ENCODE assay signal across 9 cellular contexts in the genomic region with DNA sequence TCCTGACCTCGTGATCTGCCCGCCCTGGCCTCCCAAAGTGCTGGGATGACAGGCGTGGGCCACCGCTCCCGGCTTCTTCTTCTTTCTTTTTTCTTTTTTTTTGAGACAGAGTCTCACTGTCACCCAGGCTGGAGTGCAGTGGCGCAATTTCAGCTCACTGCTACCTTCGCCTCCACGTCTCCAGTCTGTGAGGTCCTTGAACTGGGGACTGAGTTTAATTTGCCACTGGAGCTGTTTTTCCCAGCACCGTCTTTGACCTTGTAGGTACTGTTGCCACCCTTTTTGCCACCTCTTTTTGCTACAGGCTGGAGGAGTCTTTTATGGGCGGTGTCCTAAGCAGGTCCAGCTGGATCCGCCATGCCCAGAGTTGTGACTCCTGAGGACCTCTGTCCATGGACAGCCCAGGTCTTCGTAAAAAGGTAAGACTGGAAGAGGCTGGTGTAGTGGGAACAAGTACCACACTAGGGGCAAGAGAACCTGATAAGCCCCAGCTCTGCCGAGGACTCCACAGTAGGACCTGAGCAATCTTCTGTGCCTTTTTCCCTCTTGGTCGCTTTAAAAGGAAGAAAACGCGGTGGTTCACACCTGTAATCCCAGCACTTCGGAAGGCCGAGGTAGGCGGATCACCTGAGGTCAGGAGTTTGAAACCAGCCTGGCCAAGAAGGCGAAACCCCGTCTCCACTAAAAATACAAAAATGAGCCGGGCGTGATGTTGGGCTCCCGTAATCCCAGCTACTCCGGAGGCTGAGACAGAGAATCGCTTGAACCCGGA. TPM values are rescaled to one million over a fixed set of nuclear protein-coding genes. Genes with fewer than 3 reads are reported as not detected.
DNase-seq lines count a peak whose midpoint lies in the region; ATAC-seq, FAIRE-seq and TF ChIP-seq lines count a peak whose summit lies in the region.
"Had no signal": no experiment of that assay in that cellular context is flagged by ENCODE, and none has a peak within 500 bp of the region (broad histone marks: within the 10 kb centered on the region; RNA-seq: fewer than 3 reads in every experiment).

No MANE protein-coding gene starts in this region.

- no peak overlapping the region for H3K18ac ChIP-seq in trophoblast cell (ENCODE audit: low read length)

- peak overlapping the region; percentile 81 for H4K8ac ChIP-seq in trophoblast cell (ENCODE audit: low read depth, low read length)

- peaks cover 3% of the 10 kb centered on the region for H3K79me2 ChIP-seq in trophoblast cell (ENCODE audit: control insufficient read depth, insufficient read depth, low read length, poor library complexity)

- H3K14ac ChIP-seq in trophoblast cell (ENCODE audit: low read length): peak overlapping the region; percentile 29

- WGBS in esophagus, 2 donors: 26 to 32% methylated on average over 27 of the region's 27 CpGs
- WGBS in trophoblast cell (ENCODE audit: extremely low coverage, insufficient coverage, insufficient read length): no CpG with 5 or more reads among the region's 27 CpGs

- peaks cover 25% of the 10 kb centered on the region for H3K79me1 ChIP-seq in trophoblast cell (ENCODE audit: low read length)

- H2AFZ ChIP-seq in trophoblast cell (ENCODE audit: insufficient read depth, low read length, poor library complexity): peak overlapping the region; percentile 30

- H3K36me3 ChIP-seq in CD4-positive, CD25-positive, alpha-beta regulatory T cell (ENCODE audit: control insufficient read depth, insufficient read depth, low read length): no peaks in the 10 kb centered on the region
- H3K36me3 ChIP-seq in esophagus (ENCODE audit: control insufficient read depth in 2 of 2, insufficient read depth in 2 of 2, low read length in 1 of 2) (no peaks in the 10 kb centered on the region), trophoblast cell (ENCODE audit: control insufficient read depth in 1 of 2, insufficient read depth in 2 of 2, low read length in 2 of 2) (no peaks in the 10 kb centered on the region)

- peaks cover 0 to 13% (median 0%) of the 10 kb centered on the region in 4 donors for H3K4me1 Mint-ChIP-seq in CD4-positive, CD25-positive, alpha-beta regulatory T cell
- H3K4me1 Mint-ChIP-seq: nephron had no signal

- H2AK5ac ChIP-seq in trophoblast cell (ENCODE audit: low read length): no peak overlapping the region

- H3K9ac ChIP-seq in trophoblast cell (ENCODE audit: low read length): no peak overlapping the region

- H3K27ac ChIP-seq in CD4-positive, CD25-positive, alpha-beta regulatory T cell (ENCODE audit: insufficient read depth, low read length, poor library complexity, severe bottlenecking): peak overlapping the region; percentile 99
- peak overlapping the region; percentile 85 to 95 for H3K27ac ChIP-seq in esophagus (ENCODE audit: low read depth in 2 of 2, low read length in 1 of 2)
- peak overlapping the region; percentile 57 for H3K27ac ChIP-seq in trophoblast cell (ENCODE audit: low read depth, low read length)

- peaks cover 20% of the 10 kb centered on the region for H3K4me1 ChIP-seq in CD4-positive, CD25-positive, alpha-beta regulatory T cell (ENCODE audit: control insufficient read depth, insufficient read depth, low read length, poor library complexity, severe bottlenecking)
- H3K4me1 ChIP-seq in esophagus (ENCODE audit: control insufficient read depth in 2 of 2, insufficient read depth in 2 of 2, low read length in 1 of 2): peaks cover 0 to 2% of the 10 kb centered on the region in 2 donors
- peaks cover 8 to 15% of the 10 kb centered on the region in 2 experiments for H3K4me1 ChIP-seq in trophoblast cell (ENCODE audit: control insufficient read depth in 1 of 2, insufficient read depth in 2 of 2, low read length in 2 of 2)

- no peak for FAIRE-seq in HTR-8/SVneo (lab: Jason Lieb, UNC)

- peak overlapping the region; percentile 23 for H3K4ac ChIP-seq in trophoblast cell (ENCODE audit: low read depth, low read length)

- DNase-seq in CD4-positive, CD25-positive, alpha-beta regulatory T cell: peak in 2 of 3 donors; percentile 7 to 10
- DNase-seq in LNCaP clone FGC (ENCODE audit: low read depth): no peak
- DNase-seq in activated CD4-positive, alpha-beta T cell treated with anti-CD3 and anti-CD28 coated beads, Interleukin-2, amount 50 U/mL, for 24 hours (ENCODE audit: low read depth in 1 of 2, low spot score in 1 of 2): peak; percentile 10 to 17
- peak; percentile 51 to 64 for DNase-seq in trophoblast cell
- DNase-seq in HTR-8/SVneo (ENCODE audit: insufficient read length, low spot score): no peak
- DNase-seq in DMS79 treated with DMSO at 0.1 percent for 48 hours (lab: John Stamatoyannopoulos, UW): no peak

- H3K27me3 Mint-ChIP-seq in CD4-positive, CD25-positive, alpha-beta regulatory T cell: no peaks in the 10 kb centered on the region

- peak overlapping the region; percentile 0 for H4K12ac ChIP-seq in trophoblast cell (ENCODE audit: low read depth, low read length)

- no peak for TF ChIP-seq CTCF in LNCaP clone FGC (IDR thresholded peaks at IDR 0.05; ENCODE audit: control insufficient read depth, extremely low read depth, insufficient read depth)

- H2BK5ac ChIP-seq in trophoblast cell (ENCODE audit: low read depth, low read length, poor library complexity): peak overlapping the region; percentile 13

- peak overlapping the region; percentile 34 for H3K4me2 ChIP-seq in trophoblast cell (ENCODE audit: low read length)

- H3K27ac Mint-ChIP-seq in CD4-positive, CD25-positive, alpha-beta regulatory T cell: peak overlapping the region in 2 of 3 donors; percentile 51 to 92

- no peak overlapping the region for H3K23ac ChIP-seq in trophoblast cell (ENCODE audit: low read length)

- H3K9me3 Mint-ChIP-seq in CD4-positive, CD25-positive, alpha-beta regulatory T cell: no peaks in the 10 kb centered on the region
- H3K9me3 Mint-ChIP-seq: nephron had no signal

- peak overlapping the region; percentile 71 for H2BK120ac ChIP-seq in trophoblast cell (ENCODE audit: insufficient read depth, low read length, poor library complexity)

- H2BK12ac ChIP-seq in trophoblast cell (ENCODE audit: low read length): peak overlapping the region; percentile 25

- H3K4me3 ChIP-seq in CD4-positive, CD25-positive, alpha-beta regulatory T cell (ENCODE audit: low read depth, low read length): peak overlapping the region; percentile 91
- H3K4me3 ChIP-seq in LNCaP clone FGC (ENCODE audit: low read depth, low read length): peak overlapping the region; percentile 67
- peak overlapping the region; percentile 23 to 29 for H3K4me3 ChIP-seq in esophagus (ENCODE audit: low read depth in 1 of 2, low read length in 2 of 2)
- no peak overlapping the region for H3K4me3 ChIP-seq in trophoblast cell (ENCODE audit: low read depth, low read length)

- no peak for ATAC-seq in CD4-positive, CD25-positive, alpha-beta regulatory T cell (ENCODE audit: low read depth in 2 of 2)
- no peak for ATAC-seq in HG02852 (IDR thresholded peaks at IDR 0.05; ENCODE audit: unreplicated experiment)

- H3K27me3 ChIP-seq in CD4-positive, CD25-positive, alpha-beta regulatory T cell (ENCODE audit: control insufficient read depth, insufficient read depth, low read length): no peaks in the 10 kb centered on the region
- H3K27me3 ChIP-seq in esophagus (ENCODE audit: control insufficient read depth in 1 of 2, insufficient read depth in 2 of 2, low read length in 2 of 2) (no peaks in the 10 kb centered on the region), trophoblast cell (ENCODE audit: insufficient read depth, low read length) (no peaks in the 10 kb centered on the region)

- H4K91ac ChIP-seq in trophoblast cell (ENCODE audit: low read depth, low read length): peak overlapping the region; percentile 65

- H3K9me3 ChIP-seq in CD4-positive, CD25-positive, alpha-beta regulatory T cell (ENCODE audit: control insufficient read depth in 2 of 2, low read length in 2 of 2): no peaks in the 10 kb centered on the region
- H3K9me3 ChIP-seq in esophagus (ENCODE audit: control insufficient read depth in 2 of 2, insufficient read depth in 1 of 2, low read depth in 1 of 2, low read length in 1 of 2) (no peaks in the 10 kb centered on the region), trophoblast cell (ENCODE audit: insufficient read depth, low read depth, low read length) (no peaks in the 10 kb centered on the region)

- H3K4me3 Mint-ChIP-seq in CD4-positive, CD25-positive, alpha-beta regulatory T cell: no peak overlapping the region

- no peaks in the 10 kb centered on the region for H3K36me3 Mint-ChIP-seq in CD4-positive, CD25-positive, alpha-beta regulatory T cell

RNA-seq across cellular contexts. Expression of a gene that starts 1.0 kb away (rescaled TPM):
- 12,754 TPM for total RNA-seq in CD4-positive, CD25-positive, alpha-beta regulatory T cell
- 100 to 1,000 TPM in 1 of 4 donors, 10 to 100 TPM in 1, not detected in 2; 49.3 to 132 TPM for polyA plus RNA-seq in CD4-positive, CD25-positive, alpha-beta regulatory T cell
- not detected for polyA plus RNA-seq in esophagus
- polyA plus RNA-seq in trophoblast cell (2013): not detected in 2 replicates

RNA-seq across cellular contexts. Expression of a gene that starts 2.3 kb away (rescaled TPM):
- 1,793 TPM for total RNA-seq in CD4-positive, CD25-positive, alpha-beta regulatory T cell
- not detected for polyA plus RNA-seq in CD4-positive, CD25-positive, alpha-beta regulatory T cell
- polyA plus RNA-seq in esophagus: not detected
- not detected in 2 replicates for polyA plus RNA-seq in trophoblast cell (2013)

RNA-seq across cellular contexts. Expression of a gene that starts 11.4 kb away (rescaled TPM):
- 0.79 TPM for total RNA-seq in CD4-positive, CD25-positive, alpha-beta regulatory T cell
- polyA plus RNA-seq in CD4-positive, CD25-positive, alpha-beta regulatory T cell: 1 to 10 TPM in 3 of 4 donors, not detected in 1; 1.1 to 2.8 (median 1.2) TPM
- under 1 TPM; 0.47 to 0.55 TPM for polyA plus RNA-seq in esophagus
- 3.2 and 4.4 TPM in 2 replicates for polyA plus RNA-seq in trophoblast cell (2013)

RNA-seq across cellular contexts. Expression of a gene that starts 25.2 kb away (rescaled TPM):
- total RNA-seq in CD4-positive, CD25-positive, alpha-beta regulatory T cell: 205 TPM
- polyA plus RNA-seq in CD4-positive, CD25-positive, alpha-beta regulatory T cell: 10 to 100 TPM; 64.3 to 89.5 (median 73.5) TPM
- polyA plus RNA-seq in esophagus: 10 to 100 TPM; 17.3 to 32.1 TPM
- polyA plus RNA-seq in trophoblast cell (2013): 99.6 and 100 TPM in 2 replicates

RNA-seq across cellular contexts. Expression of a gene that starts 36.9 kb away (rescaled TPM):
- total RNA-seq in CD4-positive, CD25-positive, alpha-beta regulatory T cell: not detected
- polyA plus RNA-seq in CD4-positive, CD25-positive, alpha-beta regulatory T cell: under 1 TPM in 1 of 4 donors, not detected in 3; 0.44 TPM
- polyA plus RNA-seq in esophagus: under 1 TPM; 0.25 to 0.57 TPM
- polyA plus RNA-seq in trophoblast cell (2013): not detected in 2 replicates

Comparison
In these comparisons a context has a peak if more than half of its experiments do, and no peak if none do; other contexts are left out.
1. DNase-seq: peak in CD4-positive, CD25-positive, alpha-beta regulatory T cell (2 of 3), activated CD4-positive, alpha-beta T cell treated with anti-CD3 and anti-CD28 coated beads, Interleukin-2, amount 50 U/mL, for 24 hours (2 of 2) and trophoblast cell (2 of 2); none in LNCaP clone FGC (single experiment), HTR-8/SVneo (single experiment) and DMS79 treated with DMSO at 0.1 percent for 48 hours (single experiment).
2. RNA of a gene that starts 1.0 kb away (polyA plus RNA-seq): 49.3 to 132 TPM in CD4-positive, CD25-positive, alpha-beta regulatory T cell; not detected in esophagus; every median in the first group is over 10 times any median in the second.
3. Peak in every context shown above with its lines, with median percentiles within 50 percentile points of each other: H3K27ac ChIP-seq.